30 cellular contexts compared by ENCODE assay signal in genomic region chr2:233032551-233033320, GRCh38. TPM values are rescaled to one million over a fixed set of nuclear protein-coding genes. Genes with fewer than 3 reads are reported as not detected.
A peak's percentile ranks its signal among the peaks of the same experiment; 100 is the strongest.
DNase-seq lines count a peak whose midpoint lies in the region; ATAC-seq, FAIRE-seq and TF ChIP-seq lines count a peak whose summit lies in the region.
"Had no signal": no experiment of that assay in that cellular context is flagged by ENCODE, and none has a peak within 500 bp of the region (broad histone marks: within the 10 kb centered on the region; RNA-seq: fewer than 3 reads in every experiment).

NEU2 (plus strand) TSS chr2:233032672; CDS start chr2:233032672, 0 bp downstream.

- peaks cover 8% of the 10 kb centered on the region for H3K23me2 ChIP-seq in H1 (ENCODE audit: low read depth, low read length)

- no peak for FAIRE-seq in H1 (lab: Jason Lieb, UNC)
- FAIRE-seq: A204.1, K562 had no signal

- no peak within 1 kb of the TSS for H3K4me3 ChIP-seq in H1 (ENCODE audit: extremely low read depth in 1 of 4, insufficient read depth in 2 of 4, low read depth in 3 of 4, low read length in 4 of 4)
- H3K4me3 ChIP-seq: BLaER1, K562, lower lobe of right lung, MG63, SJCRH30, thoracic aorta, uterus had no signal

- H3K79me2 ChIP-seq in H1 (ENCODE audit: control insufficient read depth in 1 of 2, insufficient read depth in 2 of 2, low read length in 2 of 2) = no peaks in the 10 kb centered on the region

- no peaks in the 10 kb centered on the region for H3K27me3 ChIP-seq in H1 (replicated peaks in 1 of 4; ENCODE audit: control insufficient read depth in 3 of 4, extremely low read depth in 1 of 4, insufficient read depth in 3 of 4, low read length in 3 of 4)
- H3K27me3 ChIP-seq: BLaER1, MG63, uterus had no signal

- 0 out of 2 replicates have a peak within 1 kb of the TSS, but pooled peaks have one; percentile 52 for H2BK12ac ChIP-seq in H1 (ENCODE audit: low read depth, low read length)

- H3K9me3 ChIP-seq in H1 (ENCODE audit: insufficient read depth in 2 of 2, low read depth in 1 of 2, low read length in 1 of 2) = peaks cover 0 to 8% of the 10 kb centered on the region in 2 experiments; a peak in 2 of 4 replicates
- H3K9me3 ChIP-seq: BLaER1, lower lobe of right lung, MG63, SJCRH30, thoracic aorta, uterus had no signal

- no peak within 1 kb of the TSS for H3K4me2 ChIP-seq in H1 (ENCODE audit: insufficient read depth in 1 of 2, low read depth in 2 of 2, low read length in 2 of 2)
- H3K4me2 ChIP-seq: BLaER1 had no signal

- CTCF ChIA-PET in H1 (lab: Charles Lee; ENCODE audit: partially characterized antibody) = interaction anchor here (0.8 to 7.4 kb wide), 17 partner anchors 9 to 218 kb away, joined by 3 to 70 read pairs (median 5); partner anchors contain the start of genes ATG16L1 and INPP5D

- TF ChIP-seq EP300 in H1 (IDR thresholded peaks at IDR 0.05; ENCODE audit: borderline replicate concordance in 1 of 2, low read depth in 2 of 2, low read length in 2 of 2) = no peak

- no peaks in the 10 kb centered on the region for H3K36me3 ChIP-seq in H1 (ENCODE audit: control insufficient read depth in 2 of 4, insufficient read depth in 4 of 4, low read length in 3 of 4)
- H3K36me3 ChIP-seq: BLaER1, lower lobe of right lung, MG63, SJCRH30, thoracic aorta, uterus had no signal

- H4K5ac ChIP-seq in H1 (ENCODE audit: insufficient read length, low read depth, low read length) = no peak within 1 kb of the TSS

- H3K4me1 ChIP-seq in H1 (replicated peaks in 1 of 4; ENCODE audit: control insufficient read depth in 3 of 4, insufficient read depth in 4 of 4, low read length in 3 of 4) = peaks cover 0 to 6% (median 0%) of the 10 kb centered on the region in 4 experiments; a peak in 1 of 7 replicates
- H3K4me1 ChIP-seq: BLaER1, lower lobe of right lung, SJCRH30, uterus had no signal

- H2BK5ac ChIP-seq in H1 (ENCODE audit: low read depth, low read length) = no peak within 1 kb of the TSS

- H4K20me1 ChIP-seq in H1 (replicated peaks in 1 of 2; ENCODE audit: control insufficient read depth in 1 of 2, insufficient read depth in 2 of 2, low read length in 2 of 2) = peaks cover 0 to 4% of the 10 kb centered on the region in 2 experiments
- H4K20me1 ChIP-seq: BLaER1 had no signal

- H3K79me1 ChIP-seq in H1 (ENCODE audit: low read depth, low read length) = peaks cover 2% of the 10 kb centered on the region; the same call in 1 of the 2 replicates

- H3K56ac ChIP-seq in H1 (replicated peaks; ENCODE audit: insufficient read length, low read depth, low read length) = no peak within 1 kb of the TSS

- no peak for TF ChIP-seq CTCF in H1 (IDR thresholded peaks at IDR 0.05; ENCODE audit: control extremely low read depth in 1 of 3, insufficient read depth in 1 of 3, low read depth in 1 of 3, low read length in 3 of 3)

- no peak within 1 kb of the TSS for H2BK120ac ChIP-seq in H1 (replicated peaks; ENCODE audit: low read depth, low read length)

- ATAC-seq in HG03354 (IDR thresholded peaks at IDR 0.05; ENCODE audit: poor library complexity, severe bottlenecking, unreplicated experiment) = no peak
- ATAC-seq: esophagus mucosa, K562, lower lobe of right lung, Panc1 had no signal

- H3K9ac ChIP-seq in H1 (replicated peaks in 1 of 4; ENCODE audit: extremely low read depth in 1 of 4, low read depth in 3 of 4, low read length in 3 of 4) = no peak within 1 kb of the TSS
- H3K9ac ChIP-seq: BLaER1 had no signal

- no peak within 1 kb of the TSS for H3K27ac ChIP-seq in H1 (ENCODE audit: low read depth, low read length)
- H3K27ac ChIP-seq: BLaER1, lower lobe of right lung, SJCRH30, thoracic aorta, uterus had no signal

- no peak for TF ChIP-seq RAD21 in H1 (IDR thresholded peaks at IDR 0.05 in 1 of 2, conservative IDR thresholded peaks at IDR 0.05 in 1 of 2; ENCODE audit: low read depth in 2 of 2, low read length in 2 of 2)

- DNase-seq in AG08395 (ENCODE audit: low spot score) = peak; percentile 52
- peak; percentile 65 for DNase-seq in HCEC 1CT
- DNase-seq in H1 (ENCODE audit: low read depth in 1 of 2, low spot score in 2 of 2) = no peak
- peak; percentile 76 for DNase-seq in mesenteric fat pad (ENCODE audit: low spot score)
- DNase-seq in stimulated activated CD4-positive, alpha-beta T cell treated with anti-CD3 and anti-CD28 coated beads, Interleukin-1b, Interleukin-23, amount 100 ng/mL, for 48 hours = no peak
- DNase-seq in DMS79 (lab: John Stamatoyannopoulos, UW) = no peak
- DNase-seq in activated CD8-positive, alpha-beta memory T cell treated with anti-CD3 and anti-CD28 coated beads, Interleukin-2, amount 50 U/mL, for 48 hours = no peak
- DNase-seq: activated T-cell treated with anti-CD3 and anti-CD28 coated beads, Interleukin-2, amount 50 U/mL, for 4 hours; COR-L47; DND-41; effector memory CD4-positive, alpha-beta T cell; lower lobe of right lung; NCI-H1417 treated with DMSO at 0.1 percent for 48 hours; NCI-H2081 treated with DMSO at 0.1 percent for 48 hours; NCI-H345; occipital lobe; SJCRH30; stimulated activated CD4-positive, alpha-beta T cell treated with anti-CD3 and anti-CD28 coated beads, Interleukin-4, amount 100 ng/mL, for 4 hours; stimulated activated naive CD4-positive, alpha-beta T cell; uterus had no signal

- H3K4ac ChIP-seq in H1 (replicated peaks; ENCODE audit: insufficient read length, low read depth, low read length) = no peak within 1 kb of the TSS

- no peak within 1 kb of the TSS for H4K91ac ChIP-seq in H1 (replicated peaks; ENCODE audit: insufficient read length, low read length)

- 96% methylated on average over 9 of the region's 13 CpGs; no CpG with 5 or more reads in 1 of the 2 experiments for WGBS in H1 (ENCODE audit: extremely low coverage in 1 of 2, insufficient coverage in 1 of 2, insufficient read length in 1 of 2, insufficient replicate concordance in 2 of 2, low coverage in 1 of 2, low lambda C conversion rate in 2 of 2, missing lambda C conversion rate in 1 of 2), 2 experiments

- no peak within 1 kb of the TSS for H3K23ac ChIP-seq in H1 (ENCODE audit: insufficient read length)

- H3K14ac ChIP-seq in H1 (ENCODE audit: insufficient read length) = no peak within 1 kb of the TSS

- no peak within 1 kb of the TSS for H2AK5ac ChIP-seq in H1 (ENCODE audit: low read depth, low read length)

- peak within 1 kb of the TSS; percentile 76 for H4K8ac ChIP-seq in H1 (ENCODE audit: extremely low read depth, insufficient read depth, low read length)

- H2BK20ac ChIP-seq in H1 (ENCODE audit: low read length) = no peak within 1 kb of the TSS

- no peak within 1 kb of the TSS for H2BK15ac ChIP-seq in H1 (ENCODE audit: low read length)

- H2AFZ ChIP-seq in H1 (ENCODE audit: low read length) = peak within 1 kb of the TSS; percentile 49; the same call in 1 of the 2 replicates

- no peak for TF ChIP-seq POLR2A in H1 (IDR thresholded peaks at IDR 0.05; ENCODE audit: control extremely low read depth in 1 of 2, low read depth in 2 of 2, low read length in 2 of 2)

- POLR2A ChIA-PET in H1 (lab: Charles Lee; ENCODE audit: partially characterized antibody) = interaction anchor here (1.7 kb wide), 1 partner anchor 19 kb away, joined by 10 read pairs; no protein-coding TSS in a partner anchor

- peak within 1 kb of the TSS; percentile 43; the same call in 1 of the 2 replicates for H3K18ac ChIP-seq in H1 (ENCODE audit: extremely low read depth, low read length)

TF ChIP-seq in H1, 55 proteins besides CTCF, POLR2A, EP300 and RAD21:
- TF ChIP-seq TEAD4 (IDR thresholded peaks at IDR 0.05; ENCODE audit: low read depth, low read length) = no peak
- no peak for TF ChIP-seq SUZ12 (IDR thresholded peaks at IDR 0.05; ENCODE audit: low read length)
- no peak for TF ChIP-seq MAX (IDR thresholded peaks at IDR 0.05)
- TF ChIP-seq POLR2AphosphoS5 (IDR thresholded peaks at IDR 0.05; ENCODE audit: low read depth, low read length) = no peak
- TF ChIP-seq CREB1 (IDR thresholded peaks at IDR 0.05) = no peak
- TF ChIP-seq CBX8 (IDR thresholded peaks at IDR 0.05; ENCODE audit: borderline replicate concordance, low read depth, low read length) = no peak
- no peak for TF ChIP-seq CHD2 (IDR thresholded peaks at IDR 0.05; ENCODE audit: low read length)
- TF ChIP-seq ATF2 (IDR thresholded peaks at IDR 0.05; ENCODE audit: low read length) = no peak

RNA-seq across cellular contexts. Expression of gene NEU2, which starts in this region (rescaled TPM):
- total RNA-seq in H1 (2021; fragmentation: NEBNext Ultra II Directional; extraction: Animal tissue kit (Norgen Biotek cat#: 25700)) = not detected in 2 replicates
- polyA plus RNA-seq in H1 (2011; rRNA removed) = 0.12 TPM in 1 of 2 replicates, not detected in the other
- polyA plus RNA-seq in H1 (2011; cell fraction: cytosol; rRNA removed) = not detected
- not detected for polyA plus RNA-seq in H1 (2011; cell fraction: nucleus; rRNA removed)
- not detected in 4 replicates for polyA plus RNA-seq in H1 (2012, experiment 1 of 2)
- polyA plus RNA-seq in H1 (2012, experiment 2 of 2) = not detected
- polyA plus RNA-seq in H1 (2013, experiment 1 of 2) = not detected
- not detected for polyA plus RNA-seq in H1 (2013, experiment 2 of 2)
- polyA minus RNA-seq in H1 (2011; rRNA and poly(A)+ RNA removed) = not detected in 2 replicates
- polyA minus RNA-seq in H1 (2011; cell fraction: cytosol; rRNA and poly(A)+ RNA removed) = not detected
- not detected for polyA minus RNA-seq in H1 (2011; cell fraction: nucleus; rRNA and poly(A)+ RNA removed)
- not detected for total RNA-seq in mesenteric fat pad
- total RNA-seq: activated T-cell treated with anti-CD3 and anti-CD28 coated beads, Interleukin-2, amount 50 U/mL, for 4 hours; esophagus mucosa; HFFc6; K562; lower lobe of right lung; occipital lobe; renal cortical epithelial cell; SJCRH30; thoracic aorta; uterus had no signal
- polyA plus RNA-seq: K562 had no signal

Comparison
In these comparisons a context has a peak if more than half of its experiments do, and no peak if none do; other contexts are left out.
1. Peak in DNase-seq in mesenteric fat pad; RNA of the gene not detected or under 1 TPM.
2. DNase-seq: peak in AG08395 (single experiment) and HCEC 1CT (single experiment); none in H1 (0 of 2), stimulated activated CD4-positive, alpha-beta T cell treated with anti-CD3 and anti-CD28 coated beads, Interleukin-1b, Interleukin-23, amount 100 ng/mL, for 48 hours (single experiment), DMS79 (single experiment) and activated CD8-positive, alpha-beta memory T cell treated with anti-CD3 and anti-CD28 coated beads, Interleukin-2, amount 50 U/mL, for 48 hours (single experiment).